In the genomic region with DNA sequence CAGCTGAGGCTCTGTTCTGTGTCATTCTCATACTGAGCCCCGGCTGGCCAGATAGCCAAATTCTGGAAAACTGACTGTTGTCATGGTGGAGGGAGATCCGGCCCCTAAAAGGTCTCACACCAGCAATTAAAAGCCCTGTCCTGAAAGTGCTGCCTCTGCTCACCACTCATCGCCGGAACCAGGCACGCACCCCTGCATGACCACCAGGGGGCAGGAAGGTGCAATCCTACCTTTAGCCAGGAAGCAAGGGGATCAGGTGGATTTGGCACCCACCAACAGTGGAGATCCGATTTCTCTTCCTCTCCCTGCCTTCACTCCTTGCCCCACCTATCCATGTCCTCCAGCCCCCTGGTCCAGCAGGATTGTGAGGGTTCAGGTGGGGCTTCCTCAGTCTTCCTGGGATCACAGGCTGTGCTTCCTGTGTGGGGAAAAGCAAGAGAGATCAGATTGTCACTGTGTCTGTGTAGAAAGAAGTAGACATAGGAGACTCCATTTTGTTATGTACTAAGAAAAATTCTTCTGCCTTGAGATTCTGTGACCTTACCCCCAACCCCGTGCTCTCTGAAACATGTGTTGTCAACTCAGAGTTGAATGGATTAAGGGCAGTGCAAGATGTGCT, we compare ENCODE assay signal across 8 cellular contexts. TPM values are rescaled to one million over a fixed set of nuclear protein-coding genes. Genes with fewer than 3 reads are reported as not detected.
DNase-seq lines count a peak whose midpoint lies in the region; TF ChIP-seq lines count a peak whose summit lies in the region.

No MANE protein-coding gene starts in this region.

- H3K9me3 Mint-ChIP-seq in glutamatergic neuron (ENCODE audit: unreplicated experiment): peaks cover 10% of the 10 kb centered on the region

- H3K27me3 ChIP-seq in HUES48 (ENCODE audit: control insufficient read depth, insufficient read depth, low read length): no peaks in the 10 kb centered on the region

- H3K4me1 ChIP-seq in HUES48 (ENCODE audit: control insufficient read depth, insufficient read depth, low read length): peaks cover 67% of the 10 kb centered on the region

- H3K36me3 ChIP-seq in HUES48 (ENCODE audit: control insufficient read depth, insufficient read depth, low read length): no peaks in the 10 kb centered on the region

- peak overlapping the region; percentile 54 for H3K27ac ChIP-seq in HUES48 (ENCODE audit: low read depth, low read length)

- no peak overlapping the region for H3K27ac Mint-ChIP-seq in glutamatergic neuron (ENCODE audit: unreplicated experiment)

- peak; percentile 91 for TF ChIP-seq CTCF in glutamatergic neuron (IDR thresholded peaks at IDR 0.05; ENCODE audit: partially characterized antibody, unreplicated experiment)

- no peak overlapping the region for H3K4me3 Mint-ChIP-seq in glutamatergic neuron (ENCODE audit: unreplicated experiment)

- H3K4me1 Mint-ChIP-seq in glutamatergic neuron (ENCODE audit: low read depth, unreplicated experiment): peaks cover 55% of the 10 kb centered on the region

- no peak overlapping the region for H3K9ac ChIP-seq in HUES48 (ENCODE audit: low read depth, low read length)

- H3K27me3 Mint-ChIP-seq in glutamatergic neuron (ENCODE audit: unreplicated experiment): peaks cover 12% of the 10 kb centered on the region

- DNase-seq in DMS53 treated with DMSO at 0.1 percent for 48 hours (lab: John Stamatoyannopoulos, UW; ENCODE audit: unreplicated experiment) (peak; percentile 29), SIG-M5 (lab: John Stamatoyannopoulos, UW) (peak; percentile 10), activated gamma-delta T cell (lab: John Stamatoyannopoulos, UW) (peak; percentile 31), glutamatergic neuron (peak; percentile 87), retina (peak; percentile 75), mesenteric fat pad (ENCODE audit: low spot score) (no peak), cortex of kidney (lab: John Stamatoyannopoulos, UW) (no peak)

- no peak overlapping the region for H3K4me3 ChIP-seq in HUES48 (ENCODE audit: low read depth, low read length)

- no peaks in the 10 kb centered on the region for H3K9me3 ChIP-seq in HUES48 (ENCODE audit: control insufficient read depth, insufficient read depth, low read length)

- H3K36me3 Mint-ChIP-seq in glutamatergic neuron (ENCODE audit: unreplicated experiment): no peaks in the 10 kb centered on the region

RNA-seq across cellular contexts. Expression of a gene that starts 16.1 kb away (rescaled TPM):
- total RNA-seq in glutamatergic neuron (ENCODE audit: unreplicated experiment) (5.0 TPM), mesenteric fat pad (0.45 TPM)

RNA-seq across cellular contexts. Expression of a gene that starts 48.0 kb away (rescaled TPM):
- total RNA-seq in glutamatergic neuron (ENCODE audit: unreplicated experiment): 13.0 TPM
- 8.9 TPM for total RNA-seq in mesenteric fat pad

RNA-seq across cellular contexts. Expression of a gene that starts 49.7 kb away (rescaled TPM):
- 21.1 TPM for total RNA-seq in glutamatergic neuron (ENCODE audit: unreplicated experiment)
- 15.5 TPM for total RNA-seq in mesenteric fat pad

Comparison
In these comparisons a context has a peak if more than half of its experiments do, and no peak if none do; other contexts are left out.
1. DNase-seq: peak in DMS53 treated with DMSO at 0.1 percent for 48 hours (single experiment), SIG-M5 (single experiment), activated gamma-delta T cell (single experiment), glutamatergic neuron (single experiment) and retina (single experiment); none in mesenteric fat pad (single experiment) and cortex of kidney (single experiment).